In genomic region chr22:37742374-37743092, GRCh38 we compare ENCODE assay signal across 10 cellular contexts. TPM values are rescaled to one million over a fixed set of nuclear protein-coding genes. Genes with fewer than 3 reads are reported as not detected.
A peak's percentile ranks its signal among the peaks of the same experiment; 100 is the strongest.
DNase-seq lines count a peak whose midpoint lies in the region; TF ChIP-seq lines count a peak whose summit lies in the region.
"Had no signal": no experiment of that assay in that cellular context is flagged by ENCODE, and none has a peak within 500 bp of the region (broad histone marks: within the 10 kb centered on the region; RNA-seq: fewer than 3 reads in every experiment).

No MANE protein-coding gene starts in this region.

- H3K27ac ChIP-seq in brain microvascular endothelial cell = no peak overlapping the region

- H3K9me3 Mint-ChIP-seq in mesothelial cell of epicardium = no peaks in the 10 kb centered on the region

- in situ Hi-C loops in brain microvascular endothelial cell (cut with HindIII; ENCODE audit: low pct_ligation_motif_present, low sequenced_read_pairs) = no loop called here

- H3K27me3 Mint-ChIP-seq in mesothelial cell of epicardium (ENCODE audit: low read depth) = no peaks in the 10 kb centered on the region

- no peak for TF ChIP-seq CTCF in brain microvascular endothelial cell (IDR thresholded peaks at IDR 0.05; ENCODE audit: low read depth, low read length, missing control alignments)
- TF ChIP-seq CTCF in mesothelial cell of epicardium (IDR thresholded peaks at IDR 0.05; ENCODE audit: unreplicated experiment) = no peak

- peak; percentile 70 for DNase-seq in AG20443 (ENCODE audit: low spot score)
- peak; percentile 27 to 64 for DNase-seq in Kasumi-1 (lab: John Stamatoyannopoulos, UW)
- peak; percentile 72 for DNase-seq in brain microvascular endothelial cell
- DNase-seq in mesothelial cell of epicardium (ENCODE audit: low spot score in 2 of 2, unreplicated experiment in 2 of 2) = no peak
- DNase-seq in mesenteric fat pad (ENCODE audit: low spot score) = no peak
- DNase-seq in NCI-H187 (lab: John Stamatoyannopoulos, UW) = no peak
- no peak for DNase-seq in effector CD8-positive, alpha-beta T cell (lab: John Stamatoyannopoulos, UW)
- DNase-seq in COR-L47 (lab: John Stamatoyannopoulos, UW) = no peak
- DNase-seq: NCI-H2107; stimulated activated CD4-positive, alpha-beta T cell treated with anti-CD3 and anti-CD28 coated beads, Interleukin-4, amount 100 ng/mL, for 24 hours had no signal

- H3K36me3 ChIP-seq in brain microvascular endothelial cell (replicated peaks) = no peaks in the 10 kb centered on the region

- H3K36me3 Mint-ChIP-seq in mesothelial cell of epicardium = no peaks in the 10 kb centered on the region

- no peaks in the 10 kb centered on the region for H3K27me3 ChIP-seq in brain microvascular endothelial cell (replicated peaks)

- no peak overlapping the region for H3K4me3 Mint-ChIP-seq in mesothelial cell of epicardium

- peaks cover 50% of the 10 kb centered on the region for H3K4me1 Mint-ChIP-seq in mesothelial cell of epicardium

- no peak overlapping the region for H3K4me3 ChIP-seq in brain microvascular endothelial cell (ENCODE audit: low read depth, low read length)

- H3K27ac Mint-ChIP-seq in mesothelial cell of epicardium = peak overlapping the region; percentile 79

RNA-seq across cellular contexts. Expression of gene TRIOBP, which starts 45.7 kb away (rescaled TPM):
- 69.2 to 76.1 TPM (median 71.4 TPM) in 3 replicates for total RNA-seq in mesothelial cell of epicardium
- total RNA-seq in mesenteric fat pad = 91.7 TPM

RNA-seq across cellular contexts. Expression of gene NOL12, which starts 56.4 kb away (rescaled TPM):
- total RNA-seq in mesothelial cell of epicardium = 23.9 to 25.2 TPM (median 24.8 TPM) in 3 replicates
- 17.3 TPM for total RNA-seq in mesenteric fat pad

Comparison
In these comparisons a context has a peak if more than half of its experiments do, and no peak if none do; other contexts are left out.
1. DNase-seq: peak in AG20443 (single experiment), Kasumi-1 (2 of 2) and brain microvascular endothelial cell (single experiment); none in mesothelial cell of epicardium (0 of 2), mesenteric fat pad (single experiment), NCI-H187 (0 of 2), effector CD8-positive, alpha-beta T cell (single experiment) and COR-L47 (single experiment).